In genomic region chr7:101217388-101218235, GRCh38 we compare ENCODE assay signal across 8 cellular contexts. TPM values are rescaled to one million over a fixed set of nuclear protein-coding genes. Genes with fewer than 3 reads are reported as not detected.
DNase-seq lines count a peak whose midpoint lies in the region; ATAC-seq and TF ChIP-seq lines count a peak whose summit lies in the region.

TSS of gene PLOD3 (minus strand) at chr7:101217581. CDS start at chr7:101217274, 307 bp downstream.
TSS of gene ZNHIT1 (plus strand) at chr7:101218165. CDS start at chr7:101218196, 31 bp downstream.

- 1% methylated on average over 57 of the region's 57 CpGs for WGBS in prostate gland
- WGBS in urinary bladder, result 1% methylated on average over 57 of the region's 57 CpGs

- intact Hi-C loops in left ventricle myocardium superior (cut with micrococcal nuclease), result no loop called here
- intact Hi-C loops in prostate gland (cut with DNase I), result loop anchor here (2.0 kb wide), 1 partner anchor 27 kb away; the partner anchor contains the start of gene FIS1

- peak in 2 of 4 experiments; percentile 17 to 29 for TF ChIP-seq CTCF in prostate gland (IDR thresholded peaks at IDR 0.05)

- ATAC-seq in HG02938 (IDR thresholded peaks at IDR 0.05; ENCODE audit: unreplicated experiment), result peak; percentile 55
- peak; percentile 94 for ATAC-seq in left ventricle myocardium superior

- H3K4me3 ChIP-seq in prostate gland (peak within 1 kb of the TSS; percentile 63 to 66), urinary bladder (ENCODE audit: low read depth, low read length) (peak within 1 kb of the TSS; percentile 84)

- H3K4me1 ChIP-seq in prostate gland (replicated peaks) (peaks cover 8% of the 10 kb centered on the region), urinary bladder (ENCODE audit: insufficient read depth) (peaks cover 2% of the 10 kb centered on the region)

- no peaks in the 10 kb centered on the region for H3K27me3 ChIP-seq in prostate gland (replicated peaks; ENCODE audit: insufficient read depth)

- DNase-seq in NCI-H187 (lab: John Stamatoyannopoulos, UW), result peak; percentile 96 to 97
- peak; percentile 89 to 97 (median 94) for DNase-seq in T-helper 2 cell
- peak; percentile 98 for DNase-seq in left ventricle myocardium superior
- peak; percentile 97 for DNase-seq in prostate gland (ENCODE audit: low spot score)

- TF ChIP-seq POLR2A in GM15510 (IDR thresholded peaks at IDR 0.05; ENCODE audit: borderline replicate concordance, extremely low read depth, insufficient read length) (peak; percentile 56), prostate gland (IDR thresholded peaks at IDR 0.05) (peak; percentile 20)

- H3K36me3 ChIP-seq in prostate gland, result no peaks in the 10 kb centered on the region
- no peaks in the 10 kb centered on the region for H3K36me3 ChIP-seq in urinary bladder (ENCODE audit: insufficient read depth)

- H3K9me3 ChIP-seq in prostate gland, result no peaks in the 10 kb centered on the region

- H3K27ac ChIP-seq in angular gyrus (ENCODE audit: low read depth, low read length) (peak within 1 kb of the TSS; percentile 95), prostate gland (peak within 1 kb of the TSS; percentile 71 to 78), urinary bladder (ENCODE audit: low read depth) (peak within 1 kb of the TSS; percentile 65)

RNA-seq across cellular contexts. Expression of gene PLOD3, which starts in this region (rescaled TPM):
- total RNA-seq in left ventricle myocardium superior, result 43.0 TPM
- total RNA-seq in prostate gland, result 10 to 100 TPM; 24.2 to 52.5 TPM
- 24.8 TPM for total RNA-seq in urinary bladder
- 57.6 TPM for polyA plus RNA-seq in urinary bladder

RNA-seq across cellular contexts. Expression of gene ZNHIT1, which starts in this region (rescaled TPM):
- total RNA-seq in left ventricle myocardium superior, result 55.8 TPM
- 100 to 1,000 TPM in 1 of 2 donors, 10 to 100 TPM in 1; 75.2 to 109 TPM for total RNA-seq in prostate gland
- total RNA-seq in urinary bladder, result 59.5 TPM
- 77.5 TPM for polyA plus RNA-seq in urinary bladder

Comparison
In these comparisons a context has a peak if more than half of its experiments do, and no peak if none do; other contexts are left out.
1. Peak in every context shown above with its lines: DNase-seq, ATAC-seq, H3K4me3 ChIP-seq and H3K27ac ChIP-seq.